ENCODE assay signal across 8 cellular contexts in the genomic region with DNA sequence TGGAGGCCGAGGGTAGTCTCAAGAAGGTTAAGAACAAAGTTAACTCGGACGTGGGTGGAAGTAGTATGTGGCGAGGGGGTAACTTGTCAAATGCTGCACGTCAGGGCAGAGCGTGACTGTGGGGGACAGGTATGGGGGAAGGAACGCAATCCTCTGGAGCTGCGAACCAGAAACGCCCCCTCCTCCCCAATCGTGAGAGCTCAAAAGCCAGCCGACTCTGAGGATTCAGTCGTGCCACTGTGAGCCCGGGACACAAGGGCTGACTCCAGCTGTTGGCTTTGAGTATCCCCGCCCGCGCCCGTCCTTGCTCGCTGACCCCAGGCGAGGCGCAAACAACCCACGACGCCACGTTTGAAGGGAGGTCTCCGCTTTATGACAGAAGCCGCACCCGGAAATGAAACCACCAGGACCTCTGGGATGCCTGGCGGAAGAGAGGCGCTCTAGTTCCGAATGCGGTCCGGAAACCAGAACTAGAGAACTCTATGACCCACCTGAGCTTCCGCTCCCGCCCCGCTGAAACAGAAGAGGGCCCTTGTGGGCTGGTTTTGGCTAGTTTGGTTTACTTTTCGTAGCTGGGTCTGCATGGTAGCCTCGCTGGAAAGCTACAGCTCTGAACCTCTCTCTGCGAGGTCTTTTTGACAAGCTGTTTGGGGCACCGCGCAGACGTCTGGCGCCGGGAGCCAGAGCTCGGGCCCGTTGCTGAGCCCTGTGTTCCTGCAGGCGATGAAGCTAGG. TPM values are rescaled to one million over a fixed set of nuclear protein-coding genes. Genes with fewer than 3 reads are reported as not detected.
DNase-seq lines count a peak whose midpoint lies in the region; ATAC-seq and TF ChIP-seq lines count a peak whose summit lies in the region.

PEX12 (minus strand) TSS at position 377 of the 734 bp plus-strand sequence. CDS start 550 bp downstream, outside the sequence.

- peaks cover 35% of the 10 kb centered on the region for H3K36me3 ChIP-seq in KOPT-K1 (ENCODE audit: insufficient read depth, low read length)
- H3K36me3 ChIP-seq in Peyer's patch, result peaks cover 0 to 18% (median 0%) of the 10 kb centered on the region in 3 donors

- H3K27me3 Mint-ChIP-seq in naive B cell, result peaks cover 0 to 2% (median 0%) of the 10 kb centered on the region in 3 donors

- peak within 1 kb of the TSS; percentile 58 to 73 (median 64) for H3K4me3 ChIP-seq in Peyer's patch

- peak within 1 kb of the TSS; percentile 94 to 100 (median 98) for H3K4me3 Mint-ChIP-seq in naive B cell
- peak within 1 kb of the TSS; percentile 99 for H3K4me3 Mint-ChIP-seq in stimulated activated effector memory CD8-positive, alpha-beta T cell treated with anti-CD3 and anti-CD28 coated beads, Interleukin-12 subunit alpha, Interleukin-12 subunit beta, amount 100 ng/mL, for 72 hours

- H3K9me3 Mint-ChIP-seq in naive B cell, result no peaks in the 10 kb centered on the region
- no peaks in the 10 kb centered on the region for H3K9me3 Mint-ChIP-seq in stimulated activated effector memory CD8-positive, alpha-beta T cell treated with anti-CD3 and anti-CD28 coated beads, Interleukin-12 subunit alpha, Interleukin-12 subunit beta, amount 100 ng/mL, for 72 hours

- H3K4me1 Mint-ChIP-seq in naive B cell, result peaks cover 15 to 32% (median 16%) of the 10 kb centered on the region in 3 donors
- peaks cover 21% of the 10 kb centered on the region for H3K4me1 Mint-ChIP-seq in stimulated activated effector memory CD8-positive, alpha-beta T cell treated with anti-CD3 and anti-CD28 coated beads, Interleukin-12 subunit alpha, Interleukin-12 subunit beta, amount 100 ng/mL, for 72 hours

- no peaks in the 10 kb centered on the region for H3K27me3 ChIP-seq in Peyer's patch

- peaks cover 0 to 10% (median 2%) of the 10 kb centered on the region in 4 donors for H3K4me1 ChIP-seq in Peyer's patch

- peak within 1 kb of the TSS; percentile 95 to 99 (median 98) for H3K27ac Mint-ChIP-seq in naive B cell
- peak within 1 kb of the TSS; percentile 99 for H3K27ac Mint-ChIP-seq in stimulated activated effector memory CD8-positive, alpha-beta T cell treated with anti-CD3 and anti-CD28 coated beads, Interleukin-12 subunit alpha, Interleukin-12 subunit beta, amount 100 ng/mL, for 72 hours

- H3K36me3 Mint-ChIP-seq in naive B cell, result no peaks in the 10 kb centered on the region
- H3K36me3 Mint-ChIP-seq in stimulated activated effector memory CD8-positive, alpha-beta T cell treated with anti-CD3 and anti-CD28 coated beads, Interleukin-12 subunit alpha, Interleukin-12 subunit beta, amount 100 ng/mL, for 72 hours, result peaks cover 32% of the 10 kb centered on the region

- DNase-seq in DMS 273 treated with DMSO at 0.1 percent for 48 hours (lab: John Stamatoyannopoulos, UW) (peak; percentile 84), Peyer's patch (peak; percentile 86 to 97 (median 92)), activated T-helper 1 cell treated with Interleukin-2 at 50 U/mL for 16 hours (ENCODE audit: low read depth) (peak; percentile 83), fibroblast of gingiva (ENCODE audit: low read depth) (peak; percentile 87), naive B cell (peak; percentile 86)
- peak; percentile 46 to 89 for DNase-seq in stimulated activated effector memory CD8-positive, alpha-beta T cell treated with anti-CD3 and anti-CD28 coated beads, Interleukin-12 subunit alpha, Interleukin-12 subunit beta, amount 100 ng/mL, for 72 hours (ENCODE audit: low spot score in 2 of 2)

- TF ChIP-seq POLR2A in Peyer's patch (IDR thresholded peaks at IDR 0.05), result peak; percentile 53 to 75

- H3K27ac ChIP-seq in KOPT-K1 (ENCODE audit: low read depth, low read length, poor library complexity, severe bottlenecking) (peak within 1 kb of the TSS; percentile 88), Peyer's patch (peak within 1 kb of the TSS; percentile 86 to 90 (median 88))

- ATAC-seq in GM21723 (IDR thresholded peaks at IDR 0.05; ENCODE audit: unreplicated experiment), result peak; percentile 86
- ATAC-seq in naive B cell (ENCODE audit: low read depth in 2 of 2), result peak; percentile 98
- ATAC-seq in stimulated activated effector memory CD8-positive, alpha-beta T cell treated with anti-CD3 and anti-CD28 coated beads, Interleukin-12 subunit alpha, Interleukin-12 subunit beta, amount 100 ng/mL, for 72 hours, result peak; percentile 95

- TF ChIP-seq CTCF in Peyer's patch (IDR thresholded peaks at IDR 0.05), result no peak

- H3K9me3 ChIP-seq in KOPT-K1 (ENCODE audit: insufficient read depth, low read length, poor library complexity, severe bottlenecking), result no peaks in the 10 kb centered on the region
- no peaks in the 10 kb centered on the region for H3K9me3 ChIP-seq in Peyer's patch

RNA-seq across cellular contexts. Expression of gene PEX12, which starts in this region (rescaled TPM):
- total RNA-seq in Peyer's patch, result 1 to 10 TPM; 2.5 to 7.9 (median 4.5) TPM
- 1 to 10 TPM; 1.6 to 2.6 (median 2.4) TPM for polyA plus RNA-seq in naive B cell (ENCODE audit: low read depth in 6 of 6)

Comparison
In these comparisons a context has a peak if more than half of its experiments do, and no peak if none do; other contexts are left out.
1. Peak in every context shown above with its lines: DNase-seq, ATAC-seq, H3K4me3 ChIP-seq and H3K27ac ChIP-seq.